ENCODE assay signal across 8 cellular contexts in genomic region chr18:74994502-74995403, GRCh38.
DNase-seq lines count a peak whose midpoint lies in the region; ATAC-seq, FAIRE-seq and TF ChIP-seq lines count a peak whose summit lies in the region.

No MANE protein-coding gene starts in this region.

- intact Hi-C loops in HepG2 (cut with micrococcal nuclease; ENCODE audit: unreplicated experiment) (no loop called here), vagina (cut with DNase I) (no loop called here)

- no peak overlapping the region for H3K9ac ChIP-seq in HepG2 (ENCODE audit: insufficient read depth, low read depth, low read length)

- FAIRE-seq in HepG2 (lab: Jason Lieb, UNC), result no peak

- H4K20me1 ChIP-seq in HepG2 (ENCODE audit: insufficient read depth, low read length) (no peaks in the 10 kb centered on the region), osteoblast (ENCODE audit: insufficient read depth, low read length) (no peaks in the 10 kb centered on the region)

- H3K27ac ChIP-seq in HepG2 (ENCODE audit: extremely low read length, insufficient read depth, low read length), result no peak overlapping the region
- no peak overlapping the region for H3K27ac ChIP-seq in osteoblast (ENCODE audit: low read depth, low read length)
- H3K27ac ChIP-seq in vagina, result no peak overlapping the region

- in situ Hi-C loops in HepG2 (cut with HindIII; ENCODE audit: extremely low pct_ligation_motif_present, low pct_unique_long_range_greater_than_20kb), result no loop called here

- H3K4me2 ChIP-seq in HepG2 (ENCODE audit: low read depth, low read length), result no peak overlapping the region
- no peak overlapping the region for H3K4me2 ChIP-seq in osteoblast (ENCODE audit: insufficient read depth, low read length)

- H2AFZ ChIP-seq in HepG2 (ENCODE audit: low read length), result no peak overlapping the region
- H2AFZ ChIP-seq in osteoblast (ENCODE audit: low read length), result no peak overlapping the region

- H3K27me3 ChIP-seq in GM06990 (replicated peaks; ENCODE audit: control insufficient read depth, insufficient read depth, low read length), result no peaks in the 10 kb centered on the region
- no peaks in the 10 kb centered on the region for H3K27me3 ChIP-seq in HepG2 (ENCODE audit: control insufficient read depth in 1 of 2, insufficient read depth in 2 of 2, low read length in 2 of 2)
- no peaks in the 10 kb centered on the region for H3K27me3 ChIP-seq in osteoblast (ENCODE audit: insufficient read depth, low read length)
- H3K27me3 ChIP-seq in vagina, result no peaks in the 10 kb centered on the region

- no peaks in the 10 kb centered on the region for H3K4me1 ChIP-seq in HepG2 (ENCODE audit: insufficient read depth, low read length)
- H3K4me1 ChIP-seq in osteoblast (ENCODE audit: insufficient read depth, low read length), result no peaks in the 10 kb centered on the region
- no peaks in the 10 kb centered on the region for H3K4me1 ChIP-seq in vagina

- peak; percentile 83 for ATAC-seq in GM19452 (IDR thresholded peaks at IDR 0.05; ENCODE audit: unreplicated experiment)
- ATAC-seq in HG03378 (IDR thresholded peaks at IDR 0.05; ENCODE audit: unreplicated experiment), result peak; percentile 86
- ATAC-seq in HepG2, result peak; percentile 44; the same call in 1 of the 3 replicates

- CTCF ChIA-PET in HepG2 (lab: Yijun Ruan, JAX; ENCODE audit: low intra/inter-chr PET ratio, low total read pairs), result no interaction called here

- H3K9me3 ChIP-seq in HepG2 (ENCODE audit: low read length), result no peaks in the 10 kb centered on the region
- H3K9me3 ChIP-seq in osteoblast (ENCODE audit: low read depth, low read length), result no peaks in the 10 kb centered on the region
- no peaks in the 10 kb centered on the region for H3K9me3 ChIP-seq in vagina

- no peak for TF ChIP-seq RAD21 in HepG2 (CRISPR knock-in tag; IDR thresholded peaks at IDR 0.05)

- TF ChIP-seq POLR2A in HepG2 (IDR thresholded peaks at IDR 0.05; ENCODE audit: insufficient read depth in 1 of 2, low read depth in 2 of 2, low read length in 2 of 2) (no peak), vagina (IDR thresholded peaks at IDR 0.05) (no peak)

- WGBS in HepG2 (ENCODE audit: low lambda C conversion rate), result 83% methylated on average over 19 of the region's 19 CpGs

- peak; percentile 68 for DNase-seq in GM06990 (ENCODE audit: extremely low read depth, insufficient read length)
- peak; percentile 33 for DNase-seq in activated CD4-positive, CD25-positive, alpha-beta regulatory T cell treated with anti-CD3 and anti-CD28 coated beads, Interleukin-2, amount 50 U/mL, for 72 hours
- DNase-seq in HepG2 (ENCODE audit: low spot score), result no peak
- no peak for DNase-seq in NCI-H2029 (lab: John Stamatoyannopoulos, UW)
- no peak for DNase-seq in osteoblast (ENCODE audit: insufficient read length, low spot score, missing footprints)
- DNase-seq in vagina (ENCODE audit: extremely low spot score in 2 of 2), result no peak

- H3K4me3 ChIP-seq in GM06990 (replicated peaks; ENCODE audit: low read depth, low read length) (peak overlapping the region; percentile 45), HepG2 (replicated peaks in 1 of 3; ENCODE audit: insufficient read depth in 1 of 3, low read depth in 2 of 3, low read length in 3 of 3) (no peak overlapping the region), osteoblast (ENCODE audit: insufficient read depth, low read length) (no peak overlapping the region), vagina (no peak overlapping the region)

- TF ChIP-seq CTCF in GM06990 (IDR thresholded peaks at IDR 0.05; ENCODE audit: insufficient read depth, low read length, poor library complexity, severe bottlenecking) (no peak), HepG2 (CRISPR knock-in tag; IDR thresholded peaks at IDR 0.05) (no peak), osteoblast (IDR thresholded peaks at IDR 0.05; ENCODE audit: extremely low read depth, low read depth, low read length) (no peak), vagina (IDR thresholded peaks at IDR 0.05) (no peak)

- BruUV-seq in HepG2 (replicated peaks; lab: Mats Ljungman, UMichigan), result no TSS peak

- POLR2A ChIA-PET in HepG2 (lab: Yijun Ruan, JAX), result no interaction called here

- no peaks in the 10 kb centered on the region for H3K79me2 ChIP-seq in HepG2 (ENCODE audit: insufficient read depth, low read length)
- no peaks in the 10 kb centered on the region for H3K79me2 ChIP-seq in osteoblast (ENCODE audit: insufficient read depth, low read length)

- H3K36me3 ChIP-seq in GM06990 (ENCODE audit: control insufficient read depth, insufficient read depth, low read length) (no peaks in the 10 kb centered on the region), HepG2 (replicated peaks in 1 of 2; ENCODE audit: control insufficient read depth in 1 of 2, insufficient read depth in 2 of 2, low read length in 2 of 2) (no peaks in the 10 kb centered on the region), osteoblast (ENCODE audit: insufficient read depth, low read length) (no peaks in the 10 kb centered on the region), vagina (no peaks in the 10 kb centered on the region)

- no peak for TF ChIP-seq EP300 in HepG2 (IDR thresholded peaks at IDR 0.05; ENCODE audit: low read depth in 2 of 2, low read length in 2 of 2)
- TF ChIP-seq EP300 in HepG2 (CRISPR knock-in tag; IDR thresholded peaks at IDR 0.05; ENCODE audit: borderline replicate concordance), result no peak

TF ChIP-seq in HepG2, 621 proteins besides CTCF, POLR2A, EP300 and RAD21:
- TF ChIP-seq KLF16 (CRISPR knock-in tag; IDR thresholded peaks at IDR 0.05), result no peak

Comparison
In these comparisons a context has a peak if more than half of its experiments do, and no peak if none do; other contexts are left out.
1. DNase-seq: peak in GM06990 (single experiment) and activated CD4-positive, CD25-positive, alpha-beta regulatory T cell treated with anti-CD3 and anti-CD28 coated beads, Interleukin-2, amount 50 U/mL, for 72 hours (single experiment); none in HepG2 (single experiment), NCI-H2029 (single experiment), osteoblast (single experiment) and vagina (0 of 2).
2. Peak in every context shown above with its lines, with median percentiles within 50 percentile points of each other: ATAC-seq.